ENCODE assay signal across 12 cellular contexts in the genomic region with DNA sequence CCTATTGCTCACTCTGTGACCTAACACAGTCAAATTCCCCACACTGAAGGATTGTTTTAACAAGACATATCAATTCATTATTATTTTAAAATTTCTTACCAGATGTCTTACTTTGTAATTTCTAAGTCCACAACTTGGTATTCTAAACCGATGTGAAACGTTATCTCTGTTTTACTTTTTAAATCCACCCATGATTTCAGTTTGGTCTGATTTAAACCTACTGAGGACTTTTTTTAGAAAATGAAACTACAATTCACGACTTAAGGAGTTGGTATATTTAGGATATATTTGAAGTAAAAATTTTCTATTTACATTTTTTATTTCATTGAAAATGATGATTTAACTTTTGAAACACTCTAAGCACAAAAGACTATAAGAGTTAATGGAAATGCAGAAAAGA. TPM values are rescaled to one million over a fixed set of nuclear protein-coding genes. Genes with fewer than 3 reads are reported as not detected.
DNase-seq lines count a peak whose midpoint lies in the region; ATAC-seq, FAIRE-seq and TF ChIP-seq lines count a peak whose summit lies in the region.
"Had no signal": no experiment of that assay in that cellular context is flagged by ENCODE, and none has a peak within 500 bp of the region (broad histone marks: within the 10 kb centered on the region; RNA-seq: fewer than 3 reads in every experiment).

No MANE protein-coding gene starts in this region.

- no peak overlapping the region for H3K18ac ChIP-seq in mesendoderm (ENCODE audit: low read length)

- no peak overlapping the region for H3K4me2 ChIP-seq in mesendoderm (ENCODE audit: low read length)

- TF ChIP-seq CTCF in GM06990 (IDR thresholded peaks at IDR 0.05; ENCODE audit: insufficient read depth, low read length, poor library complexity, severe bottlenecking): no peak

- H3K4ac ChIP-seq in mesendoderm (ENCODE audit: low read depth, low read length): no peak overlapping the region

- no peak overlapping the region for H3K23ac ChIP-seq in mesendoderm (ENCODE audit: low read length)

- H3K79me2 ChIP-seq in mesendoderm (ENCODE audit: control insufficient read depth, insufficient read depth, low read length): no peaks in the 10 kb centered on the region

- H3K56ac ChIP-seq in mesendoderm (ENCODE audit: low read length): no peak overlapping the region

- H3K27ac ChIP-seq in mesendoderm (ENCODE audit: low read depth, low read length): no peak overlapping the region
- H3K27ac ChIP-seq: SJSA1 had no signal

- no peaks in the 10 kb centered on the region for H3K4me1 ChIP-seq in mesendoderm (ENCODE audit: control insufficient read depth, low read depth, low read length)
- H3K4me1 ChIP-seq: SJSA1 had no signal

- H3K36me3 ChIP-seq in GM06990 (ENCODE audit: control insufficient read depth, insufficient read depth, low read length) (no peaks in the 10 kb centered on the region), mesendoderm (ENCODE audit: control insufficient read depth, insufficient read depth, low read length) (no peaks in the 10 kb centered on the region)
- H3K36me3 ChIP-seq: SJSA1 had no signal

- DNase-seq in GM06990 (ENCODE audit: extremely low read depth, insufficient read length) (peak; percentile 26), activated gamma-delta T cell (lab: John Stamatoyannopoulos, UW) (no peak), mesendoderm (no peak)
- DNase-seq: AML-193; NCI-H2171; stimulated activated CD8-positive, alpha-beta memory T cell treated with anti-CD3 and anti-CD28 coated beads, Interleukin-4, amount 100 ng/mL, for 48 hours had no signal

- no peaks in the 10 kb centered on the region for H3K79me1 ChIP-seq in mesendoderm (ENCODE audit: low read length)

- FAIRE-seq in A204.1 (lab: Jason Lieb, UNC): peak; percentile 65
- peak; percentile 78 for FAIRE-seq in endometrium (lab: Jason Lieb, UNC)

- no peak overlapping the region for H2BK5ac ChIP-seq in mesendoderm (ENCODE audit: low read length)

- H4K8ac ChIP-seq in mesendoderm (ENCODE audit: low read depth, low read length): no peak overlapping the region

- no peaks in the 10 kb centered on the region for H3K27me3 ChIP-seq in GM06990 (replicated peaks; ENCODE audit: control insufficient read depth, insufficient read depth, low read length)
- H3K27me3 ChIP-seq in mesendoderm (ENCODE audit: insufficient read depth, low read length, poor library complexity): no peaks in the 10 kb centered on the region

- ATAC-seq in HG03520 (IDR thresholded peaks at IDR 0.05; ENCODE audit: unreplicated experiment): peak; percentile 68
- ATAC-seq in GM19452 (IDR thresholded peaks at IDR 0.05; ENCODE audit: unreplicated experiment): no peak
- no peak for ATAC-seq in HG02763 (IDR thresholded peaks at IDR 0.05; ENCODE audit: unreplicated experiment)

- H3K9ac ChIP-seq in mesendoderm (ENCODE audit: low read length): no peak overlapping the region

- H2BK15ac ChIP-seq in mesendoderm (replicated peaks; ENCODE audit: low read depth): no peak overlapping the region

- H3K4me3 ChIP-seq in GM06990 (replicated peaks; ENCODE audit: low read depth, low read length) (no peak overlapping the region; the same call in 1 of the 2 replicates), mesendoderm (ENCODE audit: low read length) (no peak overlapping the region)
- H3K4me3 ChIP-seq: SJSA1 had no signal

- no peak overlapping the region for H2AK5ac ChIP-seq in mesendoderm (ENCODE audit: low read length)

- no peak overlapping the region for H2BK120ac ChIP-seq in mesendoderm (ENCODE audit: low read depth, low read length)

- no peak overlapping the region for H4K5ac ChIP-seq in mesendoderm (ENCODE audit: low read length)

- WGBS in mesendoderm (ENCODE audit: extremely low coverage, insufficient coverage, low lambda C conversion rate): no CpG with 5 or more reads among the region's 3 CpGs

RNA-seq across cellular contexts. Expression of a gene that starts 35.1 kb away (rescaled TPM):
- 8.9 TPM for polyA plus RNA-seq in mesendoderm (2013, experiment 1 of 2)
- polyA plus RNA-seq in mesendoderm (2013, experiment 2 of 2): 7.6 TPM
